In genomic region chr9:70399141-70399540, GRCh38 we compare ENCODE assay signal across 13 cellular contexts. TPM values are rescaled to one million over a fixed set of nuclear protein-coding genes. Genes with fewer than 3 reads are reported as not detected.
DNase-seq lines count a peak whose midpoint lies in the region; ATAC-seq and TF ChIP-seq lines count a peak whose summit lies in the region.
"Had no signal": no experiment of that assay in that cellular context is flagged by ENCODE, and none has a peak within 500 bp of the region (broad histone marks: within the 10 kb centered on the region; RNA-seq: fewer than 3 reads in every experiment).

No MANE protein-coding gene starts in this region.

- no peaks in the 10 kb centered on the region for H3K27me3 Mint-ChIP-seq in CD4-positive, CD25-positive, alpha-beta regulatory T cell
- H3K27me3 Mint-ChIP-seq in activated naive CD8-positive, alpha-beta T cell, result no peaks in the 10 kb centered on the region

- H3K4me1 ChIP-seq in CD4-positive, CD25-positive, alpha-beta regulatory T cell (ENCODE audit: control insufficient read depth, insufficient read depth, low read length, poor library complexity, severe bottlenecking), result peaks cover 57% of the 10 kb centered on the region
- peaks cover 25% of the 10 kb centered on the region for H3K4me1 ChIP-seq in parathyroid adenoma

- H3K4me1 Mint-ChIP-seq in CD4-positive, CD25-positive, alpha-beta regulatory T cell, result peaks cover 22 to 83% (median 60%) of the 10 kb centered on the region in 4 donors
- H3K4me1 Mint-ChIP-seq in activated naive CD8-positive, alpha-beta T cell (ENCODE audit: low read depth), result peaks cover 80% of the 10 kb centered on the region

- no peak for ATAC-seq in CD4-positive, CD25-positive, alpha-beta regulatory T cell (ENCODE audit: low read depth in 2 of 2)
- ATAC-seq in GM21360 (IDR thresholded peaks at IDR 0.05; ENCODE audit: unreplicated experiment), result no peak
- ATAC-seq: mucosa of descending colon had no signal

- DNase-seq in AG10803 (ENCODE audit: low read depth) (peak; percentile 10), NOMO-1 treated with DMSO at 0.1 percent for 48 hours (lab: John Stamatoyannopoulos, UW; ENCODE audit: unreplicated experiment) (no peak)
- no peak for DNase-seq in CD4-positive, CD25-positive, alpha-beta regulatory T cell
- no peak for DNase-seq in activated effector memory CD4-positive, alpha-beta T cell treated with Interleukin-2 at 50 U/mL for 16 hours
- DNase-seq: activated effector memory CD4-positive, alpha-beta T cell treated with anti-CD3 and anti-CD28 coated beads, Interleukin-2, amount 50 U/mL, for 16 hours; GDM1; mucosa of descending colon; MV-4-11; posterior cingulate gyrus; stimulated activated CD4-positive, alpha-beta T cell treated with anti-CD3 and anti-CD28 coated beads, Interleukin-15, amount 100 ng/mL, for 24 hours had no signal

- H3K9me3 Mint-ChIP-seq in CD4-positive, CD25-positive, alpha-beta regulatory T cell, result no peaks in the 10 kb centered on the region
- H3K9me3 Mint-ChIP-seq in activated naive CD8-positive, alpha-beta T cell (ENCODE audit: low read depth), result no peaks in the 10 kb centered on the region

- no peaks in the 10 kb centered on the region for H3K36me3 ChIP-seq in CD4-positive, CD25-positive, alpha-beta regulatory T cell (ENCODE audit: control insufficient read depth, insufficient read depth, low read length)
- H3K36me3 ChIP-seq in parathyroid adenoma (ENCODE audit: control insufficient read depth, insufficient read depth, low read length), result no peaks in the 10 kb centered on the region

- no peaks in the 10 kb centered on the region for H3K9me3 ChIP-seq in CD4-positive, CD25-positive, alpha-beta regulatory T cell (ENCODE audit: control insufficient read depth in 2 of 2, low read length in 2 of 2)
- no peaks in the 10 kb centered on the region for H3K9me3 ChIP-seq in parathyroid adenoma (ENCODE audit: control insufficient read depth, low read length)
- H3K9me3 ChIP-seq: mucosa of descending colon had no signal

- peak overlapping the region in 2 of 4 donors; percentile 45 to 49 for H3K4me3 Mint-ChIP-seq in CD4-positive, CD25-positive, alpha-beta regulatory T cell
- H3K4me3 Mint-ChIP-seq in activated naive CD8-positive, alpha-beta T cell, result peak overlapping the region; percentile 32

- no peaks in the 10 kb centered on the region for H3K27me3 ChIP-seq in CD4-positive, CD25-positive, alpha-beta regulatory T cell (ENCODE audit: control insufficient read depth, insufficient read depth, low read length)
- H3K27me3 ChIP-seq in parathyroid adenoma (ENCODE audit: control insufficient read depth, insufficient read depth, low read length), result no peaks in the 10 kb centered on the region

- H3K9ac ChIP-seq in parathyroid adenoma, result no peak overlapping the region

- peak overlapping the region; percentile 48 for H3K27ac ChIP-seq in CD4-positive, CD25-positive, alpha-beta regulatory T cell (ENCODE audit: insufficient read depth, low read length, poor library complexity, severe bottlenecking)
- H3K27ac ChIP-seq in parathyroid adenoma, result peak overlapping the region; percentile 56

- H3K4me3 ChIP-seq in AG10803 (ENCODE audit: low read length), result no peak overlapping the region
- H3K4me3 ChIP-seq in CD4-positive, CD25-positive, alpha-beta regulatory T cell (ENCODE audit: low read depth, low read length), result no peak overlapping the region
- H3K4me3 ChIP-seq in parathyroid adenoma (ENCODE audit: low read depth, low read length), result no peak overlapping the region
- H3K4me3 ChIP-seq: mucosa of descending colon had no signal

- TF ChIP-seq CTCF in AG10803 (conservative IDR thresholded peaks at IDR 0.05; ENCODE audit: low read length) (no peak), parathyroid adenoma (IDR thresholded peaks at IDR 0.05) (no peak)

- H3K79me2 ChIP-seq in parathyroid adenoma, result peaks cover 39% of the 10 kb centered on the region

- H3K27ac Mint-ChIP-seq in CD4-positive, CD25-positive, alpha-beta regulatory T cell, result peak overlapping the region; percentile 56 to 78 (median 76)
- peak overlapping the region; percentile 85 for H3K27ac Mint-ChIP-seq in activated naive CD8-positive, alpha-beta T cell

- no peaks in the 10 kb centered on the region for H3K36me3 Mint-ChIP-seq in CD4-positive, CD25-positive, alpha-beta regulatory T cell
- H3K36me3 Mint-ChIP-seq in activated naive CD8-positive, alpha-beta T cell, result no peaks in the 10 kb centered on the region

- no peak overlapping the region for H2AFZ ChIP-seq in parathyroid adenoma

- H3K4me2 ChIP-seq in parathyroid adenoma (ENCODE audit: low read length), result no peak overlapping the region

RNA-seq across cellular contexts. Expression of gene KLF9, which starts 15.3 kb away (rescaled TPM):
- 86.7 TPM for total RNA-seq in CD4-positive, CD25-positive, alpha-beta regulatory T cell
- 1 to 10 TPM; 1.4 to 3.7 (median 3.0) TPM for polyA plus RNA-seq in CD4-positive, CD25-positive, alpha-beta regulatory T cell
